15 cellular contexts compared by ENCODE assay signal in genomic region chr12:114655934-114656697, GRCh38. TPM values are rescaled to one million over a fixed set of nuclear protein-coding genes. Genes with fewer than 3 reads are reported as not detected.
DNase-seq lines count a peak whose midpoint lies in the region; ATAC-seq, FAIRE-seq and TF ChIP-seq lines count a peak whose summit lies in the region.
"Had no signal": no experiment of that assay in that cellular context is flagged by ENCODE, and none has a peak within 500 bp of the region (broad histone marks: within the 10 kb centered on the region; RNA-seq: fewer than 3 reads in every experiment).

No MANE protein-coding gene starts in this region.

- in situ Hi-C loops in IMR-90 (cut with MboI; ENCODE audit: low sequenced_read_pairs): no loop called here

- H3K4me1 ChIP-seq in A549 (peaks cover 38% of the 10 kb centered on the region), IMR-90 (ENCODE audit: control insufficient read depth, insufficient read depth, low read length) (peaks cover 4% of the 10 kb centered on the region; the same call in 1 of the 2 replicates), mesodermal cell (ENCODE audit: control insufficient read depth, insufficient read depth, low read length, poor library complexity, severe bottlenecking) (peaks cover 42% of the 10 kb centered on the region)
- H3K4me1 ChIP-seq: tibial artery had no signal

- dilution Hi-C loops in IMR-90 (cut with HindIII; ENCODE audit: low sequenced_read_pairs, unreplicated experiment): no loop called here

- H4K20me1 ChIP-seq in IMR-90 (ENCODE audit: insufficient read depth, low read length): no peaks in the 10 kb centered on the region

- peak overlapping the region; percentile 20 for H4K91ac ChIP-seq in IMR-90 (ENCODE audit: insufficient read depth, low read depth, low read length)

- peak; percentile 96 to 99 for TF ChIP-seq EP300 in A549 (IDR thresholded peaks at IDR 0.05)

- H2BK120ac ChIP-seq in IMR-90 (ENCODE audit: low read depth, low read length): peak overlapping the region; percentile 17

- no peak overlapping the region for H2BK15ac ChIP-seq in IMR-90 (ENCODE audit: low read depth, low read length)

- intact Hi-C loops in IMR-90 (cut with micrococcal nuclease): no loop called here

- TF ChIP-seq POLR2A in A549 (IDR thresholded peaks at IDR 0.05; ENCODE audit: low read length) (no peak), IMR-90 (IDR thresholded peaks at IDR 0.05; ENCODE audit: low read depth, low read length) (no peak; the same call in 1 of the 2 replicates)

- H2BK20ac ChIP-seq in IMR-90 (ENCODE audit: low read depth, low read length): no peak overlapping the region; the same call in 1 of the 2 replicates

- H2AK5ac ChIP-seq in IMR-90 (ENCODE audit: low read depth, low read length): no peak overlapping the region

- CTCF ChIA-PET in A549 (lab: Yijun Ruan, JAX) (interaction anchor here (0.6 to 2.8 kb wide), 9 partner anchors 12 to 1973 kb away, joined by 4 to 36 read pairs (median 5); no protein-coding TSS in a partner anchor), IMR-90 (lab: Yijun Ruan, JAX) (interaction anchor here (1.0 to 1.5 kb wide), 3 partner anchors 19 to 1097 kb away, joined by 3 to 5 read pairs (median 4); no protein-coding TSS in a partner anchor)

- H2BK5ac ChIP-seq in IMR-90 (ENCODE audit: low read depth, low read length, poor library complexity, severe bottlenecking): no peak overlapping the region

- FAIRE-seq in A549 (lab: Jason Lieb, UNC): peak; percentile 80
- FAIRE-seq: D721Med had no signal

- H3K36me3 ChIP-seq in IMR-90 (ENCODE audit: control insufficient read depth, insufficient read depth, low read length) (no peaks in the 10 kb centered on the region), mesodermal cell (ENCODE audit: control insufficient read depth, insufficient read depth, low read length) (no peaks in the 10 kb centered on the region)
- H3K36me3 ChIP-seq: tibial artery had no signal

- ATAC-seq in A549 (peak; percentile 92 to 94), IMR-90 (ENCODE audit: low read depth) (peak; percentile 91), HG03378 (IDR thresholded peaks at IDR 0.05; ENCODE audit: unreplicated experiment) (no peak)

- no peak overlapping the region for H2AK9ac ChIP-seq in IMR-90 (replicated peaks; ENCODE audit: low read depth, low read length, poor library complexity)

- H4K8ac ChIP-seq in IMR-90 (ENCODE audit: low read depth in 2 of 2, low read length in 2 of 2): 0 out of 4 replicates have a peak overlapping the region, but pooled peaks of 1 of the 2 experiments have one; percentile 16

- peak overlapping the region; percentile 4; the same call in 1 of the 2 replicates for H3K4ac ChIP-seq in IMR-90 (ENCODE audit: low read depth, low read length)

- H3K9ac ChIP-seq in IMR-90 (ENCODE audit: low read depth, low read length): 0 out of 2 replicates have a peak overlapping the region, but pooled peaks have one; percentile 9

- H3K56ac ChIP-seq in IMR-90 (ENCODE audit: extremely low read depth, insufficient read depth, low read length): no peak overlapping the region

- no peaks in the 10 kb centered on the region for H3K9me3 ChIP-seq in A549
- no peaks in the 10 kb centered on the region for H3K9me3 ChIP-seq in IMR-90 (ENCODE audit: control insufficient read depth, insufficient read depth, low read length)
- no peaks in the 10 kb centered on the region for H3K9me3 ChIP-seq in mesodermal cell (ENCODE audit: control insufficient read depth, low read length)
- H3K9me3 ChIP-seq: tibial artery had no signal

- H4K5ac ChIP-seq in IMR-90 (ENCODE audit: low read depth, low read length): no peak overlapping the region

- BruUV-seq in IMR-90 (replicated peaks; lab: Mats Ljungman, UMichigan): no TSS peak

- POLR2A ChIA-PET in A549 (lab: Yijun Ruan, JAX): interaction anchor here (0.7 to 1.6 kb wide), 5 partner anchors 12 to 43 kb away, joined by 3 to 14 read pairs (median 5); partner anchors contain the start of gene TBX3
- POLR2A ChIA-PET in IMR-90 (lab: Charles Lee; ENCODE audit: unreplicated experiment): interaction anchor here (0.6 kb wide), 2 partner anchors 176 to 1456 kb away, joined by 3 to 16 read pairs; no protein-coding TSS in a partner anchor

- WGBS in A549 (ENCODE audit: missing lambda C conversion rate): 23% methylated on average over 12 of the region's 12 CpGs
- WGBS in IMR-90 (ENCODE audit: extremely low coverage in 2 of 2, insufficient read length in 1 of 2), 2 experiments: 0% methylated on average over 2 of the region's 12 CpGs; no CpG with 5 or more reads in 1 of the 2 experiments
- WGBS in mesodermal cell (ENCODE audit: insufficient coverage in 2 of 2), 2 experiments: 68 to 73% methylated on average over 5 to 6 of the region's 12 CpGs

- no peak overlapping the region for H3K23ac ChIP-seq in IMR-90 (ENCODE audit: low read depth, low read length)

- no peaks in the 10 kb centered on the region for H3K27me3 ChIP-seq in IMR-90 (ENCODE audit: control insufficient read depth, insufficient read depth, low read length)

- no peak overlapping the region for H2AFZ ChIP-seq in IMR-90 (replicated peaks; ENCODE audit: low read length, poor library complexity)

- H3K4me2 ChIP-seq in A549 (peak overlapping the region; percentile 59), IMR-90 (ENCODE audit: low read depth, low read length) (peak overlapping the region; percentile 37)

- H3K14ac ChIP-seq in IMR-90 (replicated peaks; ENCODE audit: low read depth, low read length): no peak overlapping the region

- no peaks in the 10 kb centered on the region for H3K79me1 ChIP-seq in IMR-90 (ENCODE audit: low read depth in 1 of 2, low read length in 2 of 2)

- TF ChIP-seq CTCF in A549 (IDR thresholded peaks at IDR 0.05) (no peak), IMR-90 (conservative IDR thresholded peaks at IDR 0.05; ENCODE audit: low read depth, low read length) (0 out of 2 replicates have a peak, but pooled peaks have one; percentile 1)

- peak overlapping the region; percentile 83 to 85 for H3K27ac ChIP-seq in A549
- peak overlapping the region; percentile 48 for H3K27ac ChIP-seq in IMR-90 (ENCODE audit: insufficient read depth, low read length)
- peak overlapping the region; percentile 83 for H3K27ac ChIP-seq in mesodermal cell (ENCODE audit: low read depth, low read length, severe bottlenecking)
- H3K27ac ChIP-seq: tibial artery had no signal

- peak in 1 of 2 experiments; percentile 37; a peak in 3 of 5 replicates for TF ChIP-seq RAD21 in A549 (conservative IDR thresholded peaks at IDR 0.05 in 1 of 2, IDR thresholded peaks at IDR 0.05 in 1 of 2)
- no peak for TF ChIP-seq RAD21 in IMR-90 (IDR thresholded peaks at IDR 0.05; ENCODE audit: low read length)

- DNase-seq in A549 (ENCODE audit: low read depth in 1 of 2, low spot score in 1 of 2): peak; percentile 71 to 95
- DNase-seq in IMR-90: peak; percentile 93
- DNase-seq in brain pericyte (ENCODE audit: low read depth, low spot score): peak; percentile 90
- DNase-seq in UCSD-AML1 (lab: John Stamatoyannopoulos, UW; ENCODE audit: unreplicated experiment): no peak
- no peak for DNase-seq in NOMO-1 treated with DMSO at 0.1 percent for 48 hours (lab: John Stamatoyannopoulos, UW; ENCODE audit: unreplicated experiment)
- DNase-seq in Kasumi-1 (lab: John Stamatoyannopoulos, UW): no peak
- DNase-seq: activated T-cell treated with anti-CD3 and anti-CD28 coated beads, Interleukin-2, amount 50 U/mL, for 24 hours; cortex of kidney; NCI-H2081 treated with DMSO at 0.1 percent for 48 hours; nucleus accumbens; stimulated activated CD4-positive, alpha-beta T cell treated with anti-CD3 and anti-CD28 coated beads, Interleukin-15, amount 100 ng/mL, for 24 hours; tibial artery had no signal

- H3K4me3 ChIP-seq in A549 (no peak overlapping the region), IMR-90 (ENCODE audit: insufficient read depth, low read depth, low read length) (no peak overlapping the region), mesodermal cell (ENCODE audit: extremely low read depth, insufficient read depth, low read length, poor library complexity, severe bottlenecking) (no peak overlapping the region)
- H3K4me3 ChIP-seq: tibial artery had no signal

- H3K18ac ChIP-seq in IMR-90 (ENCODE audit: low read depth, low read length): peak overlapping the region; percentile 30; the same call in 1 of the 2 replicates

- no peaks in the 10 kb centered on the region for H3K9me1 ChIP-seq in IMR-90 (ENCODE audit: insufficient read depth, low read length)

TF ChIP-seq in A549, 52 proteins besides CTCF, POLR2A, EP300 and RAD21 (continues in another document):
- no peak for TF ChIP-seq TFCP2L1 (CRISPR knock-in tag; IDR thresholded peaks at IDR 0.05)
- TF ChIP-seq, protein P1, sequence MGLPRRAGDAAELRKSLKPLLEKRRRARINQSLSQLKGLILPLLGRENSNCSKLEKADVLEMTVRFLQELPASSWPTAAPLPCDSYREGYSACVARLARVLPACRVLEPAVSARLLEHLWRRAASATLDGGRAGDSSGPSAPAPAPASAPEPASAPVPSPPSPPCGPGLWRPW (IDR thresholded peaks at IDR 0.05): no peak
- TF ChIP-seq HDAC2 (IDR thresholded peaks at IDR 0.05): no peak
- no peak for TF ChIP-seq CHD2 (IDR thresholded peaks at IDR 0.05; ENCODE audit: low read length, partially characterized antibody)
- TF ChIP-seq BHLHE40 (IDR thresholded peaks at IDR 0.05; ENCODE audit: low read depth, low read length): no peak
- peak; percentile 97 for TF ChIP-seq GATA3 (IDR thresholded peaks at IDR 0.05; ENCODE audit: borderline replicate concordance)

TF ChIP-seq in IMR-90, 13 proteins besides CTCF, POLR2A, EP300 and RAD21 (continues in another document):
- TF ChIP-seq RCOR1 (IDR thresholded peaks at IDR 0.05; ENCODE audit: insufficient replicate concordance, low read length) (no peak), MAZ (IDR thresholded peaks at IDR 0.05; ENCODE audit: borderline replicate concordance, low read depth, low read length) (0 out of 2 replicates have a peak, but pooled peaks have one; percentile 39), SMC3 (IDR thresholded peaks at IDR 0.05; ENCODE audit: low read depth, low read length) (no peak), CHD1 (IDR thresholded peaks at IDR 0.05; ENCODE audit: low read depth, low read length) (no peak), MAFK (IDR thresholded peaks at IDR 0.05; ENCODE audit: low read depth, low read length) (no peak)

RNA-seq across cellular contexts. Expression of gene TBX3, which starts 27.9 kb away (rescaled TPM):
- polyA plus RNA-seq in A549 (2011; rRNA removed) (23.7 and 28.0 TPM in 2 replicates), A549 (2017; fragmentation: RNase III; extraction: RNeasy Plus Mini Kit Qiagen cat#74134 plus additional on column Dnase treatment) (18.0 to 22.8 TPM (median 22.1 TPM) in 3 replicates), IMR-90 (2012; rRNA removed) (40.5 and 44.9 TPM in 2 replicates)
- 13.3 and 20.0 TPM in 2 replicates for polyA plus RNA-seq in A549 (2012; cell fraction: cytosol; rRNA removed)
- 63.2 and 63.4 TPM in 2 replicates for polyA plus RNA-seq in A549 (2012; cell fraction: nucleus; rRNA removed)
- 39.3 and 41.6 TPM in 2 replicates for polyA minus RNA-seq in A549 (2011; rRNA and poly(A)+ RNA removed)
- total RNA-seq in IMR-90 (2012; rRNA removed): 15.8 and 18.6 TPM in 2 replicates
- polyA plus RNA-seq in IMR-90 (2012; cell fraction: cytosol; rRNA removed): 13.1 and 30.1 TPM in 2 replicates
- polyA plus RNA-seq in IMR-90 (2012; cell fraction: nucleus; rRNA removed; ENCODE audit: low replicate concordance): 165 and 239 TPM in 2 replicates
- polyA plus RNA-seq in mesodermal cell (2013, experiment 1 of 2): 73.1 TPM
- 94.7 TPM for polyA plus RNA-seq in mesodermal cell (2013, experiment 2 of 2)

Comparison
In these comparisons a context has a peak if more than half of its experiments do, and no peak if none do; other contexts are left out.
1. DNase-seq: peak in A549 (2 of 2), IMR-90 (single experiment) and brain pericyte (single experiment); none in UCSD-AML1 (single experiment), NOMO-1 treated with DMSO at 0.1 percent for 48 hours (single experiment) and Kasumi-1 (0 of 2).
2. Peak in every context shown above with its lines, with median percentiles within 50 percentile points of each other: H3K27ac ChIP-seq.